ENCODE assay signal across 21 cellular contexts in the genomic region with DNA sequence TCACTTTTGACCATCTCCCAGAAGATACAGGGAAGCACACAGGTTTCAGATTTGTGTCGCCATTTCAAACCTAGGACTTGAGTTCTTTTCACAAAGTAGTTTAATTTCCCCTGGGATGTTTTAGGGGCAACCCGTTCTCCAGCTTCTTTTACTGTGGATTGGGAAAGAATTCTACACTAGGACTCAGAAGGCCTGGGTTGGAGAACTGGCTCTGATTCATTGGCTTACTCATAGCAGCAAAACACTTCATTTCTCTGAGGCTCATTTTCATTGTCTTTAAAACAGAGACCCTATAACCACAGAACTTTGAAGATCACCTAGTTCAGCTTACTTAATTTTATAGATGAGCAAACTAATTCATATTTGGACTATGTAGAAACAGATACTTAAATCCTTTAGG.
DNase-seq lines count a peak whose midpoint lies in the region; ATAC-seq, FAIRE-seq and TF ChIP-seq lines count a peak whose summit lies in the region.
"Had no signal": no experiment of that assay in that cellular context is flagged by ENCODE, and none has a peak within 500 bp of the region (broad histone marks: within the 10 kb centered on the region; RNA-seq: fewer than 3 reads in every experiment).

No MANE protein-coding gene starts in this region.

- H3K9me3 ChIP-seq in astrocyte (ENCODE audit: insufficient read depth, low read depth, low read length) = no peaks in the 10 kb centered on the region
- H3K9me3 ChIP-seq in upper lobe of left lung = no peaks in the 10 kb centered on the region
- H3K9me3 ChIP-seq in OCI-LY7 (ENCODE audit: low read length) = no peaks in the 10 kb centered on the region
- H3K9me3 ChIP-seq: testis had no signal

- H3K4me1 Mint-ChIP-seq in astrocyte (ENCODE audit: low read depth, unreplicated experiment) = peaks cover 12% of the 10 kb centered on the region
- H3K4me1 Mint-ChIP-seq: activated CD4-positive, alpha-beta T cell treated with anti-CD3 and anti-CD28 coated beads, Interleukin-2, amount 10 ng/mL, durations not matched to agents 24 days and 14 days; CD14-positive monocyte; IgD-negative memory B cell had no signal

- peaks cover 25% of the 10 kb centered on the region for H3K4me1 ChIP-seq in astrocyte (ENCODE audit: insufficient read depth, low read length)
- H3K4me1 ChIP-seq in upper lobe of left lung = no peaks in the 10 kb centered on the region
- no peaks in the 10 kb centered on the region for H3K4me1 ChIP-seq in OCI-LY7 (ENCODE audit: insufficient read depth, low read length, poor library complexity, severe bottlenecking)
- H3K4me1 ChIP-seq: esophagus muscularis mucosa, testis had no signal

- H3K27ac Mint-ChIP-seq in astrocyte (ENCODE audit: unreplicated experiment) = no peak overlapping the region
- H3K27ac Mint-ChIP-seq: activated CD4-positive, alpha-beta T cell treated with anti-CD3 and anti-CD28 coated beads, Interleukin-2, amount 10 ng/mL, durations not matched to agents 24 days and 14 days; IgD-negative memory B cell; neural progenitor cell had no signal

- H3K27me3 Mint-ChIP-seq in astrocyte (ENCODE audit: low read depth, unreplicated experiment) = peaks cover 2% of the 10 kb centered on the region
- H3K27me3 Mint-ChIP-seq: activated CD4-positive, alpha-beta T cell treated with anti-CD3 and anti-CD28 coated beads, Interleukin-2, amount 10 ng/mL, durations not matched to agents 24 days and 14 days had no signal

- H4K20me1 ChIP-seq in astrocyte (ENCODE audit: insufficient read depth, low read length) (no peaks in the 10 kb centered on the region), OCI-LY7 (ENCODE audit: insufficient read depth, low read length) (no peaks in the 10 kb centered on the region)

- ATAC-seq in upper lobe of left lung (ENCODE audit: low FRiP score in 2 of 2) = no peak

- H3K27ac ChIP-seq in astrocyte (ENCODE audit: low read depth, low read length) (peak overlapping the region; percentile 15), upper lobe of left lung (no peak overlapping the region), OCI-LY7 (ENCODE audit: low read depth, low read length, poor library complexity, severe bottlenecking) (no peak overlapping the region)
- H3K27ac ChIP-seq: esophagus muscularis mucosa, neural progenitor cell, testis had no signal

- H3K79me2 ChIP-seq in astrocyte (ENCODE audit: insufficient read depth, low read length) (no peaks in the 10 kb centered on the region), OCI-LY7 (ENCODE audit: insufficient read depth, low read depth, low read length) (no peaks in the 10 kb centered on the region)

- no peaks in the 10 kb centered on the region for H3K36me3 Mint-ChIP-seq in astrocyte (ENCODE audit: low read depth, unreplicated experiment)
- H3K36me3 Mint-ChIP-seq: CD14-positive monocyte, IgD-negative memory B cell had no signal

- DNase-seq in HCEC 1CT (peak; percentile 74), astrocyte (ENCODE audit: low read depth) (peak; percentile 72), fibroblast of the aortic adventitia (ENCODE audit: low read depth) (peak; percentile 82), superior temporal gyrus (ENCODE audit: extremely low spot score) (peak; percentile 20), GM13977 (ENCODE audit: low spot score) (no peak), upper lobe of left lung (no peak), OCI-LY7 (ENCODE audit: low spot score) (no peak), GM13976 (ENCODE audit: low spot score) (no peak)
- DNase-seq: activated CD4-positive, alpha-beta T cell treated with anti-CD3 and anti-CD28 coated beads, Interleukin-2, amount 10 ng/mL, durations not matched to agents 24 days and 14 days; aorta; hippocampal formation; left cardiac atrium; NCI-H2081; NCI-H510A; Right ventricle myocardium superior; testis had no signal

- H3K9ac ChIP-seq in astrocyte (ENCODE audit: low read length) = no peak overlapping the region
- H3K9ac ChIP-seq: neural progenitor cell had no signal

- H3K27me3 ChIP-seq in astrocyte (ENCODE audit: insufficient read depth, low read length) = peaks cover 4% of the 10 kb centered on the region
- H3K27me3 ChIP-seq in upper lobe of left lung = no peaks in the 10 kb centered on the region
- H3K27me3 ChIP-seq: esophagus muscularis mucosa, neural progenitor cell, testis had no signal

- WGBS in upper lobe of left lung, 2 donors = 74 to 78% methylated on average over 2 of the region's 2 CpGs

- no peak overlapping the region for H3K4me3 Mint-ChIP-seq in astrocyte (ENCODE audit: unreplicated experiment)
- H3K4me3 Mint-ChIP-seq: activated CD4-positive, alpha-beta T cell treated with anti-CD3 and anti-CD28 coated beads, Interleukin-2, amount 10 ng/mL, durations not matched to agents 24 days and 14 days; CD14-positive monocyte; IgD-negative memory B cell; neural progenitor cell had no signal

- no peak overlapping the region for H2AFZ ChIP-seq in astrocyte (ENCODE audit: low read depth, low read length)
- H2AFZ ChIP-seq in OCI-LY7 (ENCODE audit: low read length) = no peak overlapping the region
- H2AFZ ChIP-seq: neural progenitor cell had no signal

- no peak for TF ChIP-seq POLR2A in upper lobe of left lung (IDR thresholded peaks at IDR 0.05)

- H3K4me3 ChIP-seq in astrocyte (ENCODE audit: insufficient read depth, low read depth, low read length) = no peak overlapping the region
- no peak overlapping the region for H3K4me3 ChIP-seq in fibroblast of the aortic adventitia (ENCODE audit: low read depth, low read length)
- H3K4me3 ChIP-seq in upper lobe of left lung = no peak overlapping the region
- no peak overlapping the region for H3K4me3 ChIP-seq in OCI-LY7 (ENCODE audit: low read depth, low read length, poor library complexity, severe bottlenecking)
- H3K4me3 ChIP-seq: esophagus muscularis mucosa, neural progenitor cell, testis had no signal

- FAIRE-seq in astrocyte (lab: Jason Lieb, UNC) = peak; percentile 92
- FAIRE-seq: GM18507 had no signal

- intact Hi-C loops in OCI-LY7 (cut with micrococcal nuclease; ENCODE audit: unreplicated experiment) = no loop called here

- no TSS peak for BruUV-seq in OCI-LY7 (replicated peaks; lab: Mats Ljungman, UMichigan)

- TF ChIP-seq EP300 in upper lobe of left lung (IDR thresholded peaks at IDR 0.05) = no peak

- TF ChIP-seq CTCF in astrocyte (IDR thresholded peaks at IDR 0.05; ENCODE audit: insufficient read depth, low read depth, low read length) = no peak
- no peak for TF ChIP-seq CTCF in fibroblast of the aortic adventitia (IDR thresholded peaks at IDR 0.05; ENCODE audit: insufficient read depth, low read length)
- no peak for TF ChIP-seq CTCF in GM13977 (IDR thresholded peaks at IDR 0.05; ENCODE audit: extremely low read depth, insufficient read depth, missing control alignments)
- no peak for TF ChIP-seq CTCF in upper lobe of left lung (IDR thresholded peaks at IDR 0.05)
- no peak for TF ChIP-seq CTCF in OCI-LY7 (conservative IDR thresholded peaks at IDR 0.05; ENCODE audit: low read length)
- no peak for TF ChIP-seq CTCF in GM13976 (IDR thresholded peaks at IDR 0.05; ENCODE audit: borderline replicate concordance, control extremely low read depth, extremely low read depth, insufficient read depth, missing control alignments)

- peaks cover 8% of the 10 kb centered on the region for H3K9me3 Mint-ChIP-seq in astrocyte (ENCODE audit: unreplicated experiment)
- H3K9me3 Mint-ChIP-seq: activated CD4-positive, alpha-beta T cell treated with anti-CD3 and anti-CD28 coated beads, Interleukin-2, amount 10 ng/mL, durations not matched to agents 24 days and 14 days had no signal

- H3K36me3 ChIP-seq in astrocyte (ENCODE audit: insufficient read depth, low read length) (no peaks in the 10 kb centered on the region), upper lobe of left lung (no peaks in the 10 kb centered on the region), OCI-LY7 (ENCODE audit: insufficient read depth, low read length) (no peaks in the 10 kb centered on the region)
- H3K36me3 ChIP-seq: esophagus muscularis mucosa, neural progenitor cell had no signal

- POLR2A ChIA-PET in OCI-LY7 (lab: Charles Lee) = no interaction called here

- no peaks in the 10 kb centered on the region for H3K9me2 ChIP-seq in OCI-LY7 (ENCODE audit: insufficient read depth, low read length)

- H3K4me2 ChIP-seq in astrocyte (ENCODE audit: low read length) (peak overlapping the region; percentile 65), OCI-LY7 (ENCODE audit: low read length) (no peak overlapping the region)
- H3K4me2 ChIP-seq: neural progenitor cell had no signal

- in situ Hi-C loops in GM13977 (cut with MboI; ENCODE audit: low pct_unique_long_range_greater_than_20kb, low sequenced_read_pairs, unreplicated experiment) = no loop called here
- in situ Hi-C loops in GM13976 (cut with MboI; ENCODE audit: low sequenced_read_pairs, unreplicated experiment) = no loop called here

- CTCF ChIA-PET in OCI-LY7 (lab: Charles Lee; ENCODE audit: unreplicated experiment) = no interaction called here

Comparison
In these comparisons a context has a peak if more than half of its experiments do, and no peak if none do; other contexts are left out.
1. DNase-seq: peak in HCEC 1CT (single experiment), astrocyte (single experiment), fibroblast of the aortic adventitia (single experiment) and superior temporal gyrus (single experiment); none in GM13977 (single experiment), upper lobe of left lung (0 of 2), OCI-LY7 (single experiment) and GM13976 (single experiment).